Comparison of ENCODE assay signal across 8 cellular contexts in the genomic region with DNA sequence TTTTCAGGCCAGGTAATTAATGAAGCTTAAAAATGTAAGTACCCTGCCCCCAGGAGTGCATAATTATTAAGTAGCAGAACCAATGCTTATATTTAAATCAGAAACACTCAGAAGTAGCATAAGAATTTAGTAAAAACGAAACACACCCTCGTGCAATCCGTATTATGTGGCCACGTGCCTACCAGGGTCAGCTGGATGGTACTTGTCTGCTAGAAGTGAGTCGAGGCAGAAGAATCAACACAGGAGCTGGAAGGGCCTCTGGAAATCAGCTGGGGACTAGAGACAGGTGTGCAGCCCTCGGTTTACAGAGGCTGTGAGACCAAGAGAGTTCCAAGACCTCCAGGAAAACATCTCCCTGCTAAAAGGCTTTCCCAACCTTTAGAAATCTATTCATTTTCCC. TPM values are rescaled to one million over a fixed set of nuclear protein-coding genes. Genes with fewer than 3 reads are reported as not detected.
A peak's percentile ranks its signal among the peaks of the same experiment; 100 is the strongest.
DNase-seq lines count a peak whose midpoint lies in the region; ATAC-seq and TF ChIP-seq lines count a peak whose summit lies in the region.

No MANE protein-coding gene starts in this region.

- H3K36me3 ChIP-seq in iPS-18a (ENCODE audit: control insufficient read depth, low read depth, low read length): no peaks in the 10 kb centered on the region
- no peaks in the 10 kb centered on the region for H3K36me3 ChIP-seq in skeletal muscle satellite cell (ENCODE audit: insufficient read depth, low read length)

- H3K9ac ChIP-seq in iPS-18a (ENCODE audit: low read length) (peak overlapping the region; percentile 44), skeletal muscle satellite cell (ENCODE audit: low read depth, low read length) (peak overlapping the region; percentile 50)

- CTCF ChIA-PET in activated CD4-positive, alpha-beta memory T cell treated with anti-CD3 and anti-CD28 coated beads, Interleukin-2, amount 10 ng/mL, durations not matched to agents 7 days and 5 days (lab: Charles Lee): interaction anchor here (1.0 to 3.7 kb wide), 4 partner anchors 15 to 126 kb away, joined by 3 to 13 read pairs (median 3); no protein-coding TSS in a partner anchor

- no peaks in the 10 kb centered on the region for H3K9me3 Mint-ChIP-seq in activated CD4-positive, alpha-beta memory T cell treated with anti-CD3 and anti-CD28 coated beads, Interleukin-2, amount 10 ng/mL, durations not matched to agents 7 days and 5 days

- H3K9me3 ChIP-seq in iPS-18a (ENCODE audit: control insufficient read depth, low read depth, low read length) (no peaks in the 10 kb centered on the region), skeletal muscle satellite cell (replicated peaks; ENCODE audit: low read length) (no peaks in the 10 kb centered on the region)

- H3K4me1 ChIP-seq in iPS-18a (ENCODE audit: control insufficient read depth, low read depth, low read length) (peaks cover 9% of the 10 kb centered on the region), skeletal muscle satellite cell (ENCODE audit: control insufficient read depth, insufficient read depth, low read length) (peaks cover 11% of the 10 kb centered on the region)

- peaks cover 70% of the 10 kb centered on the region for H3K27me3 Mint-ChIP-seq in activated CD4-positive, alpha-beta memory T cell treated with anti-CD3 and anti-CD28 coated beads, Interleukin-2, amount 10 ng/mL, durations not matched to agents 7 days and 5 days

- H3K4me3 ChIP-seq in iPS-18a (ENCODE audit: low read length) (peak overlapping the region; percentile 68), skeletal muscle satellite cell (ENCODE audit: low read length) (peak overlapping the region; percentile 72)

- H3K27ac ChIP-seq in iPS-18a (ENCODE audit: low read length): no peak overlapping the region

- peak overlapping the region; percentile 97 for H3K4me2 ChIP-seq in skeletal muscle satellite cell (ENCODE audit: low read length)

- POLR2A ChIA-PET in activated CD4-positive, alpha-beta memory T cell treated with anti-CD3 and anti-CD28 coated beads, Interleukin-2, amount 10 ng/mL, durations not matched to agents 7 days and 5 days (lab: Charles Lee): interaction anchor here (1.2 kb wide), 1 partner anchor 36 kb away, joined by 3 read pairs; no protein-coding TSS in a partner anchor

- TF ChIP-seq POLR2A in GM18505 (IDR thresholded peaks at IDR 0.05; ENCODE audit: borderline replicate concordance, extremely low read depth, insufficient read depth, insufficient read length): no peak

- H3K27me3 ChIP-seq in iPS-18a (ENCODE audit: control insufficient read depth, insufficient read depth, low read length) (peaks cover 32% of the 10 kb centered on the region), skeletal muscle satellite cell (ENCODE audit: control insufficient read depth, insufficient read depth, low read length) (peaks cover 86% of the 10 kb centered on the region)

- DNase-seq in HT-29 (ENCODE audit: low spot score) (peak; percentile 49), DMS153 (lab: John Stamatoyannopoulos, UW) (no peak)
- DNase-seq in activated CD4-positive, alpha-beta memory T cell treated with anti-CD3 and anti-CD28 coated beads, Interleukin-2, amount 10 ng/mL, durations not matched to agents 7 days and 5 days: no peak

- H3K4me1 Mint-ChIP-seq in activated CD4-positive, alpha-beta memory T cell treated with anti-CD3 and anti-CD28 coated beads, Interleukin-2, amount 10 ng/mL, durations not matched to agents 7 days and 5 days: peaks cover 10% of the 10 kb centered on the region

- no peaks in the 10 kb centered on the region for H3K36me3 Mint-ChIP-seq in activated CD4-positive, alpha-beta memory T cell treated with anti-CD3 and anti-CD28 coated beads, Interleukin-2, amount 10 ng/mL, durations not matched to agents 7 days and 5 days (ENCODE audit: low read depth)

- H3K27ac Mint-ChIP-seq in activated CD4-positive, alpha-beta memory T cell treated with anti-CD3 and anti-CD28 coated beads, Interleukin-2, amount 10 ng/mL, durations not matched to agents 7 days and 5 days: no peak overlapping the region

- H3K4me3 Mint-ChIP-seq in activated CD4-positive, alpha-beta memory T cell treated with anti-CD3 and anti-CD28 coated beads, Interleukin-2, amount 10 ng/mL, durations not matched to agents 7 days and 5 days: peak overlapping the region; percentile 70

- ATAC-seq in GM21529 (IDR thresholded peaks at IDR 0.05; ENCODE audit: unreplicated experiment): no peak
- ATAC-seq in GM18505 (IDR thresholded peaks at IDR 0.05; ENCODE audit: unreplicated experiment): no peak
- ATAC-seq in GM21723 (IDR thresholded peaks at IDR 0.05; ENCODE audit: unreplicated experiment): no peak

RNA-seq across cellular contexts. Expression of a gene that starts 0.6 kb away (rescaled TPM):
- total RNA-seq in HT-29 (2014; rRNA removed; shearing (Covaris generic)): 2.4 and 2.9 TPM in 2 replicates
- total RNA-seq in activated CD4-positive, alpha-beta memory T cell treated with anti-CD3 and anti-CD28 coated beads, Interleukin-2, amount 10 ng/mL, durations not matched to agents 7 days and 5 days: not detected
- under 0.01 TPM in 1 of 2 replicates, not detected in the other for total RNA-seq in skeletal muscle satellite cell (2012; rRNA removed)

RNA-seq across cellular contexts. Expression of a gene that starts 37.3 kb away (rescaled TPM):
- total RNA-seq in HT-29 (2014; rRNA removed; shearing (Covaris generic)): 99.5 and 105 TPM in 2 replicates
- 10 to 100 TPM; 22.3 to 23.2 TPM for total RNA-seq in activated CD4-positive, alpha-beta memory T cell treated with anti-CD3 and anti-CD28 coated beads, Interleukin-2, amount 10 ng/mL, durations not matched to agents 7 days and 5 days
- total RNA-seq in skeletal muscle satellite cell (2012; rRNA removed): 112 and 123 TPM in 2 replicates

RNA-seq across cellular contexts. Expression of a gene that starts 55.6 kb away (rescaled TPM):
- total RNA-seq in HT-29 (2014; rRNA removed; shearing (Covaris generic)): 3.3 and 4.0 TPM in 2 replicates
- 1 to 10 TPM; 5.5 to 5.8 TPM for total RNA-seq in activated CD4-positive, alpha-beta memory T cell treated with anti-CD3 and anti-CD28 coated beads, Interleukin-2, amount 10 ng/mL, durations not matched to agents 7 days and 5 days
- total RNA-seq in skeletal muscle satellite cell (2012; rRNA removed): 4.1 and 7.0 TPM in 2 replicates
